Comparison of ENCODE assay signal across 8 cellular contexts in the genomic region with DNA sequence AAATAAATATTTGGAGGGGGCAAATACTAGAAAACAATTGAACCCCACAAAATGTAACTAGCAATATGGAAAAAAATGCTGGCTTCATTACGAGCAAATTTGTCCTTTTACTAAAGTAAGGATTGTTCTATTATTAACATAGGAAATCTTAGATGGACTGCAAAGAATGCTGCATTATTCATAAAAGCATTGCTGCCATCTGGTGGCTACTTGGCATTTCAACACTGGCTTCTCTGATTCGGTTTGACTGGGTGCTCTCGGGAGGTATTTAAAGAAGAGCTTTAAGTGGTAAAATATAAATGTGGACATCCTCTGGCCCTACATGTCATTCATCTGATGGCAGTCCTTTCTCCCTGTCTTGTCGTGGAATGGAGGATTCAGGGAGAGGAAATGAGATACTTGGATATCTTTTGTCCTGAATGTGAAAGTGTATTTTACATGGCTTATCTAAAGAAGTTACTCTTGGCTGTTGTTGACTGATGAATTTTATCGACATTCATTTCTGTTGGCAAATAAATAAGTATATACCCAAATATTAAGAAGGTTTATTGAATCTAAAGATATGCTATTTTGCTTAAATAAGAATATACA.
A peak's percentile ranks its signal among the peaks of the same experiment; 100 is the strongest.
DNase-seq lines count a peak whose midpoint lies in the region; ATAC-seq, FAIRE-seq and TF ChIP-seq lines count a peak whose summit lies in the region.

No MANE protein-coding gene starts in this region.

- H3K9me3 Mint-ChIP-seq in H9 (no peaks in the 10 kb centered on the region), astrocyte (ENCODE audit: unreplicated experiment) (no peaks in the 10 kb centered on the region)
- H3K9me3 Mint-ChIP-seq in T-helper 2 cell treated with Interferon-gamma antibody and Interleukin-4, amounts not matched to agents 5 μg/mL and 100 μg/mL, for 36 hours: peaks cover 14% of the 10 kb centered on the region

- H3K4me1 Mint-ChIP-seq in H9 (peaks cover 8 to 14% of the 10 kb centered on the region in 2 experiments), astrocyte (ENCODE audit: low read depth, unreplicated experiment) (no peaks in the 10 kb centered on the region)
- peaks cover 65% of the 10 kb centered on the region for H3K4me1 Mint-ChIP-seq in T-helper 2 cell treated with Interferon-gamma antibody and Interleukin-4, amounts not matched to agents 5 μg/mL and 100 μg/mL, for 36 hours (ENCODE audit: low read depth)

- no peak overlapping the region for H3K14ac ChIP-seq in H9 (ENCODE audit: insufficient read depth, low read length)

- peak; percentile 88 for TF ChIP-seq CTCF in H9 (conservative IDR thresholded peaks at IDR 0.05)
- TF ChIP-seq CTCF in astrocyte (IDR thresholded peaks at IDR 0.05; ENCODE audit: insufficient read depth, low read depth, low read length): peak; percentile 93
- TF ChIP-seq CTCF in smooth muscle cell (IDR thresholded peaks at IDR 0.05; ENCODE audit: borderline replicate concordance, insufficient read depth, poor library complexity, severe bottlenecking): peak; percentile 74

- H3K4me1 ChIP-seq in H9 (ENCODE audit: insufficient read depth, low read length) (no peaks in the 10 kb centered on the region; the same call in 1 of the 2 replicates), astrocyte (ENCODE audit: insufficient read depth, low read length) (no peaks in the 10 kb centered on the region), smooth muscle cell (ENCODE audit: low read depth) (no peaks in the 10 kb centered on the region)

- no CpG with 5 or more reads among the region's 5 CpGs for WGBS in H9 (ENCODE audit: extremely low coverage, insufficient read length, low lambda C conversion rate)
- 29% methylated on average over 5 of the region's 5 CpGs for WGBS in smooth muscle cell (ENCODE audit: low lambda C conversion rate)

- H4K91ac ChIP-seq in H9 (ENCODE audit: insufficient read length, low read depth, low read length): no peak overlapping the region

- no peak overlapping the region for H3K9ac ChIP-seq in H9 (ENCODE audit: extremely low read depth, insufficient read length, low read length)
- H3K9ac ChIP-seq in astrocyte (ENCODE audit: low read length): no peak overlapping the region
- no peak overlapping the region for H3K9ac ChIP-seq in smooth muscle cell (ENCODE audit: low read depth)

- no peak for ATAC-seq in GM21737 (IDR thresholded peaks at IDR 0.05; ENCODE audit: unreplicated experiment)

- H3K27me3 ChIP-seq in H9 (ENCODE audit: insufficient read depth, low read length) (no peaks in the 10 kb centered on the region), astrocyte (ENCODE audit: insufficient read depth, low read length) (no peaks in the 10 kb centered on the region), smooth muscle cell (ENCODE audit: low read depth) (peaks cover 44% of the 10 kb centered on the region)

- H3K56ac ChIP-seq in H9 (ENCODE audit: insufficient read length, low read depth, low read length): no peak overlapping the region

- H3K27me3 Mint-ChIP-seq in H9 (ENCODE audit: low read depth): no peaks in the 10 kb centered on the region
- H3K27me3 Mint-ChIP-seq in T-helper 2 cell treated with Interferon-gamma antibody and Interleukin-4, amounts not matched to agents 5 μg/mL and 100 μg/mL, for 36 hours (ENCODE audit: low read depth): no peaks in the 10 kb centered on the region
- H3K27me3 Mint-ChIP-seq in astrocyte (ENCODE audit: low read depth, unreplicated experiment): no peaks in the 10 kb centered on the region

- no peak overlapping the region for H4K8ac ChIP-seq in H9 (replicated peaks; ENCODE audit: insufficient read length, low read depth, low read length)

- DNase-seq in Daoy (ENCODE audit: low read depth) (peak; percentile 35), H9 (peak; percentile 50), NCI-H128 (lab: John Stamatoyannopoulos, UW; ENCODE audit: unreplicated experiment) (peak; percentile 35), astrocyte (ENCODE audit: low read depth) (peak; percentile 40), hypothalamus (lab: John Stamatoyannopoulos, UW) (peak in 32 of 51 donors; percentile 0 to 67 (median 20)), smooth muscle cell (lab: John Stamatoyannopoulos, UW; ENCODE audit: unreplicated experiment) (no peak)
- DNase-seq in T-helper 2 cell treated with Interferon-gamma antibody and Interleukin-4, amounts not matched to agents 5 μg/mL and 100 μg/mL, for 36 hours (ENCODE audit: low spot score): peak; percentile 61

- no peaks in the 10 kb centered on the region for H3K79me1 ChIP-seq in H9 (ENCODE audit: insufficient read depth, low read depth, low read length, poor library complexity, severe bottlenecking)

- H3K27ac ChIP-seq in H9 (ENCODE audit: insufficient read length, low read depth, low read length): no peak overlapping the region
- no peak overlapping the region for H3K27ac ChIP-seq in astrocyte (ENCODE audit: low read depth, low read length)
- H3K27ac ChIP-seq in smooth muscle cell (ENCODE audit: low read depth): no peak overlapping the region

- no peak overlapping the region for H2AFZ ChIP-seq in H9 (ENCODE audit: low read length)
- H2AFZ ChIP-seq in astrocyte (ENCODE audit: low read depth, low read length): peak overlapping the region; percentile 67
- H2AFZ ChIP-seq in smooth muscle cell (ENCODE audit: low read depth): no peak overlapping the region

- no peaks in the 10 kb centered on the region for H3K79me2 ChIP-seq in H9 (ENCODE audit: insufficient read depth, low read length)
- H3K79me2 ChIP-seq in astrocyte (ENCODE audit: insufficient read depth, low read length): no peaks in the 10 kb centered on the region
- H3K79me2 ChIP-seq in smooth muscle cell (ENCODE audit: low read depth): no peaks in the 10 kb centered on the region

- no peaks in the 10 kb centered on the region for H3K36me3 Mint-ChIP-seq in H9 (ENCODE audit: insufficient read depth in 1 of 3, low read depth in 3 of 3)
- peaks cover 41% of the 10 kb centered on the region for H3K36me3 Mint-ChIP-seq in T-helper 2 cell treated with Interferon-gamma antibody and Interleukin-4, amounts not matched to agents 5 μg/mL and 100 μg/mL, for 36 hours (ENCODE audit: low read depth)
- H3K36me3 Mint-ChIP-seq in astrocyte (ENCODE audit: low read depth, unreplicated experiment): no peaks in the 10 kb centered on the region

- no peak overlapping the region for H3K18ac ChIP-seq in H9 (ENCODE audit: insufficient read length, low read depth, low read length)

- no peak overlapping the region for H2BK5ac ChIP-seq in H9 (ENCODE audit: insufficient read length, low read length)

- no peaks in the 10 kb centered on the region for H3F3A ChIP-seq in smooth muscle cell (ENCODE audit: low read depth)

- H4K20me1 ChIP-seq in H9 (ENCODE audit: control insufficient read depth, insufficient read depth, insufficient read length) (no peaks in the 10 kb centered on the region), astrocyte (ENCODE audit: insufficient read depth, low read length) (no peaks in the 10 kb centered on the region), smooth muscle cell (ENCODE audit: low read depth) (no peaks in the 10 kb centered on the region)

- H2BK12ac ChIP-seq in H9 (ENCODE audit: insufficient read length, low read depth, low read length): no peak overlapping the region

- H2BK15ac ChIP-seq in H9 (ENCODE audit: low read depth, low read length): no peak overlapping the region

- H3K4me3 ChIP-seq in astrocyte (ENCODE audit: insufficient read depth, low read depth, low read length): no peak overlapping the region
- peak overlapping the region; percentile 14 for H3K4me3 ChIP-seq in smooth muscle cell

- no peaks in the 10 kb centered on the region for H3K23me2 ChIP-seq in H9 (ENCODE audit: insufficient read length, low read depth, low read length, poor library complexity, severe bottlenecking)

- no peak overlapping the region for H2AK5ac ChIP-seq in H9 (ENCODE audit: insufficient read length, low read length)

- no peak overlapping the region for H4K5ac ChIP-seq in H9 (ENCODE audit: insufficient read length, low read depth, low read length)

- H3K4ac ChIP-seq in H9 (ENCODE audit: low read depth, low read length): no peak overlapping the region

- no peak overlapping the region for H3K27ac Mint-ChIP-seq in H9
- peak overlapping the region; percentile 95 for H3K27ac Mint-ChIP-seq in T-helper 2 cell treated with Interferon-gamma antibody and Interleukin-4, amounts not matched to agents 5 μg/mL and 100 μg/mL, for 36 hours
- H3K27ac Mint-ChIP-seq in astrocyte (ENCODE audit: unreplicated experiment): no peak overlapping the region

- H3K4me2 ChIP-seq in H9 (ENCODE audit: insufficient read depth, insufficient read length, low read length) (no peak overlapping the region), astrocyte (ENCODE audit: low read length) (peak overlapping the region; percentile 54), smooth muscle cell (peak overlapping the region; percentile 76)

- no peak overlapping the region for H2BK20ac ChIP-seq in H9 (ENCODE audit: low read depth, low read length, poor library complexity, severe bottlenecking)

- H3K9me3 ChIP-seq in H9 (ENCODE audit: control insufficient read depth, low read depth, low read length) (no peaks in the 10 kb centered on the region), astrocyte (ENCODE audit: insufficient read depth, low read depth, low read length) (no peaks in the 10 kb centered on the region), smooth muscle cell (replicated peaks; ENCODE audit: low read depth) (no peaks in the 10 kb centered on the region)

- no peak overlapping the region for H3K23ac ChIP-seq in H9 (ENCODE audit: insufficient read length, low read depth, low read length)

- FAIRE-seq in astrocyte (lab: Jason Lieb, UNC): peak; percentile 63

- H3K36me3 ChIP-seq in astrocyte (ENCODE audit: insufficient read depth, low read length) (no peaks in the 10 kb centered on the region), smooth muscle cell (ENCODE audit: low read depth) (no peaks in the 10 kb centered on the region)

- no peak overlapping the region for H3T11ph ChIP-seq in H9 (ENCODE audit: low read length)

- H3K4me3 Mint-ChIP-seq in H9 (no peak overlapping the region), astrocyte (ENCODE audit: unreplicated experiment) (no peak overlapping the region)
- H3K4me3 Mint-ChIP-seq in T-helper 2 cell treated with Interferon-gamma antibody and Interleukin-4, amounts not matched to agents 5 μg/mL and 100 μg/mL, for 36 hours: peak overlapping the region; percentile 76

- no peak overlapping the region for H2BK120ac ChIP-seq in H9 (ENCODE audit: low read depth, low read length, poor library complexity, severe bottlenecking)
